ENCODE assay signal across 16 cellular contexts in genomic region chr4:126591583-126591982, GRCh38.
"Had no signal": no experiment of that assay in that cellular context is flagged by ENCODE, and none has a peak within 500 bp of the region (broad histone marks: within the 10 kb centered on the region; RNA-seq: fewer than 3 reads in every experiment).

No MANE protein-coding gene starts in this region.

- H3K27me3 ChIP-seq: body of pancreas, dorsolateral prefrontal cortex, heart right ventricle, neutrophil, upper lobe of left lung had no signal

- H3K9me3 ChIP-seq: body of pancreas, neutrophil, thoracic aorta, upper lobe of left lung had no signal

- H3K4me3 ChIP-seq: body of pancreas, dorsolateral prefrontal cortex, heart right ventricle, thoracic aorta, upper lobe of left lung had no signal

- DNase-seq: activated CD4-positive, alpha-beta memory T cell treated with anti-CD3 and anti-CD28 coated beads for 36 hours; activated CD4-positive, alpha-beta T cell treated with anti-CD3 and anti-CD28 coated beads for 36 hours; activated T-cell treated with anti-CD3 and anti-CD28 coated beads for 4 hours; amygdala; body of pancreas; dorsolateral prefrontal cortex; heart right ventricle; immature natural killer cell; naive thymus-derived CD8-positive, alpha-beta T cell; stimulated activated CD4-positive, alpha-beta T cell treated with anti-CD3 and anti-CD28 coated beads, Interleukin-4, amount 100 ng/mL, for 4 hours; stimulated activated naive B cell treated with anti-CD40 and anti-IgM and Interleukin-4, amounts not matched to agents 10 μg/mL and 1 μg/mL and 100 μg/mL, for 72 hours; T-helper 2 cell; upper lobe of left lung had no signal

- H3K4me1 ChIP-seq: body of pancreas, heart right ventricle, upper lobe of left lung had no signal

- ATAC-seq: activated CD4-positive, alpha-beta T cell treated with anti-CD3 and anti-CD28 coated beads for 36 hours; body of pancreas; heart right ventricle; naive thymus-derived CD8-positive, alpha-beta T cell; sciatic nerve; stimulated activated naive B cell treated with anti-CD40 and anti-IgM and Interleukin-4, amounts not matched to agents 10 μg/mL and 1 μg/mL and 100 μg/mL, for 72 hours had no signal

- H3K36me3 ChIP-seq: heart right ventricle, neutrophil, thoracic aorta, upper lobe of left lung had no signal

- H3K27ac ChIP-seq: body of pancreas, dorsolateral prefrontal cortex, heart right ventricle, neutrophil, thoracic aorta, upper lobe of left lung had no signal
